27 cellular contexts compared by ENCODE assay signal in genomic region chr9:113631093-113631765, GRCh38.
DNase-seq lines count a peak whose midpoint lies in the region; ATAC-seq and TF ChIP-seq lines count a peak whose summit lies in the region.
"Had no signal": no experiment of that assay in that cellular context is flagged by ENCODE, and none has a peak within 500 bp of the region (broad histone marks: within the 10 kb centered on the region; RNA-seq: fewer than 3 reads in every experiment).

No MANE protein-coding gene starts in this region.

- peak overlapping the region; percentile 9 for H3K27ac Mint-ChIP-seq in osteocyte (ENCODE audit: unreplicated experiment)
- no peak overlapping the region for H3K27ac Mint-ChIP-seq in activated T-helper 17 cell treated with anti-CD3 and anti-CD28 coated beads, Interleukin-2, amount 50 U/mL, for 72 hours
- H3K27ac Mint-ChIP-seq: activated CD4-positive, alpha-beta T cell treated with anti-CD3 and anti-CD28 coated beads, Interleukin-2, amount 10 ng/mL, durations not matched to agents 24 days and 14 days; dendritic cell treated with granulocyte-macrophage colony-stimulating factor and Interleukin-4, amounts not matched to agents 40 ng/mL and 50 ng/mL, for 4 days had no signal

- H3K27me3 Mint-ChIP-seq in osteocyte (ENCODE audit: unreplicated experiment): no peaks in the 10 kb centered on the region
- H3K27me3 Mint-ChIP-seq in activated T-helper 17 cell treated with anti-CD3 and anti-CD28 coated beads, Interleukin-2, amount 50 U/mL, for 72 hours: peaks cover 9% of the 10 kb centered on the region
- H3K27me3 Mint-ChIP-seq: activated CD4-positive, alpha-beta T cell treated with anti-CD3 and anti-CD28 coated beads, Interleukin-2, amount 10 ng/mL, durations not matched to agents 24 days and 14 days had no signal

- CTCF ChIA-PET in mammary epithelial cell (lab: Charles Lee; ENCODE audit: low non-redundant PET): no interaction called here

- no peaks in the 10 kb centered on the region for H3K36me3 ChIP-seq in mammary epithelial cell (ENCODE audit: insufficient read depth, low read length)
- H3K36me3 ChIP-seq: brain microvascular endothelial cell, gastrocnemius medialis, uterus had no signal

- 83% methylated on average over 9 of the region's 10 CpGs for WGBS in mammary epithelial cell (ENCODE audit: low coverage, missing lambda C conversion rate)

- no peaks in the 10 kb centered on the region for H3K9me3 ChIP-seq in mammary epithelial cell (replicated peaks; ENCODE audit: insufficient read depth, low read length)
- H3K9me3 ChIP-seq: A549, gastrocnemius medialis, uterus had no signal

- H3K9ac ChIP-seq in mammary epithelial cell (ENCODE audit: insufficient read depth, low read length): no peak overlapping the region

- no peaks in the 10 kb centered on the region for H3K36me3 Mint-ChIP-seq in osteocyte (ENCODE audit: unreplicated experiment)
- no peaks in the 10 kb centered on the region for H3K36me3 Mint-ChIP-seq in activated T-helper 17 cell treated with anti-CD3 and anti-CD28 coated beads, Interleukin-2, amount 50 U/mL, for 72 hours (ENCODE audit: low read depth)
- H3K36me3 Mint-ChIP-seq: IgD-negative memory B cell had no signal

- H3K27ac ChIP-seq in mammary epithelial cell (ENCODE audit: insufficient read depth, low read depth, low read length): no peak overlapping the region
- H3K27ac ChIP-seq: A549, brain microvascular endothelial cell, gastrocnemius medialis, uterus had no signal

- no peaks in the 10 kb centered on the region for H3K9me3 Mint-ChIP-seq in osteocyte (ENCODE audit: unreplicated experiment)
- H3K9me3 Mint-ChIP-seq in activated T-helper 17 cell treated with anti-CD3 and anti-CD28 coated beads, Interleukin-2, amount 50 U/mL, for 72 hours: no peaks in the 10 kb centered on the region
- H3K9me3 Mint-ChIP-seq: activated CD4-positive, alpha-beta T cell treated with anti-CD3 and anti-CD28 coated beads, Interleukin-2, amount 10 ng/mL, durations not matched to agents 24 days and 14 days; dendritic cell treated with granulocyte-macrophage colony-stimulating factor and Interleukin-4, amounts not matched to agents 40 ng/mL and 50 ng/mL, for 4 days; neural crest cell had no signal

- no peak overlapping the region for H3K4me3 ChIP-seq in fibroblast of the aortic adventitia (ENCODE audit: low read depth, low read length)
- H3K4me3 ChIP-seq in mammary epithelial cell (replicated peaks in 1 of 3; ENCODE audit: insufficient read depth in 1 of 3, low read depth in 2 of 3, low read length in 3 of 3): no peak overlapping the region
- H3K4me3 ChIP-seq: A549, gastrocnemius medialis, uterus had no signal

- no peak for TF ChIP-seq CTCF in fibroblast of the aortic adventitia (IDR thresholded peaks at IDR 0.05; ENCODE audit: insufficient read depth, low read length)
- no peak for TF ChIP-seq CTCF in osteocyte (IDR thresholded peaks at IDR 0.05)
- no peak for TF ChIP-seq CTCF in mammary epithelial cell (conservative IDR thresholded peaks at IDR 0.05 in 1 of 2, IDR thresholded peaks at IDR 0.05 in 1 of 2; ENCODE audit: extremely low read depth in 1 of 2, insufficient read depth in 1 of 2, low read depth in 1 of 2, low read length in 2 of 2)

- no peak overlapping the region for H3K4me3 Mint-ChIP-seq in osteocyte (ENCODE audit: unreplicated experiment)
- H3K4me3 Mint-ChIP-seq in activated T-helper 17 cell treated with anti-CD3 and anti-CD28 coated beads, Interleukin-2, amount 50 U/mL, for 72 hours: no peak overlapping the region
- H3K4me3 Mint-ChIP-seq: activated CD4-positive, alpha-beta T cell treated with anti-CD3 and anti-CD28 coated beads, Interleukin-2, amount 10 ng/mL, durations not matched to agents 24 days and 14 days; dendritic cell treated with granulocyte-macrophage colony-stimulating factor and Interleukin-4, amounts not matched to agents 40 ng/mL and 50 ng/mL, for 4 days; IgD-negative memory B cell; neural crest cell had no signal

- H2AFZ ChIP-seq in mammary epithelial cell (ENCODE audit: low read depth, low read length): no peak overlapping the region

- no peaks in the 10 kb centered on the region for H4K20me1 ChIP-seq in mammary epithelial cell (ENCODE audit: insufficient read depth, low read length)

- DNase-seq in cardiac septum (ENCODE audit: low spot score) (peak; percentile 61), left ventricle myocardium superior (no peak), fibroblast of the aortic adventitia (ENCODE audit: low read depth) (peak; percentile 42), osteocyte (ENCODE audit: extremely low spot score, unreplicated experiment) (no peak), mammary epithelial cell (no peak), NCI-H524 (lab: John Stamatoyannopoulos, UW) (no peak)
- DNase-seq: activated CD4-positive, alpha-beta T cell treated with anti-CD3 and anti-CD28 coated beads, Interleukin-2, amount 10 ng/mL, durations not matched to agents 24 days and 14 days; activated CD8-positive, alpha-beta memory T cell treated with anti-CD3 and anti-CD28 coated beads, Interleukin-2, amount 50 U/mL, for 4 hours; activated gamma-delta T cell treated with Interleukin-2 at 50 U/mL for 16 hours; brain microvascular endothelial cell; C1 segment of cervical spinal cord; Calu3; gastrocnemius medialis; kidney glomerular epithelial cell; midbrain; NCI-H1436 treated with DMSO at 0.1 percent for 48 hours; NCI-H69; SHP77; stimulated activated CD8-positive, alpha-beta memory T cell treated with anti-CD3 and anti-CD28 coated beads, Interleukin-4, amount 100 ng/mL, for 48 hours; T-helper 1 cell had no signal

- no peak overlapping the region for H3K4me2 ChIP-seq in mammary epithelial cell (ENCODE audit: insufficient read depth, low read depth, low read length)
- H3K4me2 ChIP-seq: A549 had no signal

- no peaks in the 10 kb centered on the region for H3K27me3 ChIP-seq in mammary epithelial cell (ENCODE audit: insufficient read depth, low read length)
- H3K27me3 ChIP-seq: brain microvascular endothelial cell, gastrocnemius medialis, uterus had no signal

- no TSS peak for BruUV-seq in mammary epithelial cell (replicated peaks; lab: Mats Ljungman, UMichigan)

- dilution Hi-C loops in mammary epithelial cell (cut with HindIII; ENCODE audit: low sequenced_read_pairs): no loop called here

- no peaks in the 10 kb centered on the region for H3K4me1 ChIP-seq in mammary epithelial cell (ENCODE audit: insufficient read depth, low read length)
- H3K4me1 ChIP-seq: A549, uterus had no signal

- in situ Hi-C loops in mammary epithelial cell (cut with MboI; ENCODE audit: low sequenced_read_pairs in 2 of 2): no loop called here

- H3K79me2 ChIP-seq in mammary epithelial cell (ENCODE audit: insufficient read depth, low read length): no peaks in the 10 kb centered on the region

- intact Hi-C loops in cardiac septum (cut with DNase I) (no loop called here), left ventricle myocardium superior (cut with micrococcal nuclease) (no loop called here), mammary epithelial cell (cut with micrococcal nuclease) (no loop called here)

- ATAC-seq in left ventricle myocardium superior (no peak), HG02763 (IDR thresholded peaks at IDR 0.05; ENCODE audit: unreplicated experiment) (no peak)
- no peak for ATAC-seq in activated T-helper 17 cell treated with anti-CD3 and anti-CD28 coated beads, Interleukin-2, amount 50 U/mL, for 72 hours (replicated peaks)
- ATAC-seq: A549, gastrocnemius medialis had no signal

- peaks cover 30% of the 10 kb centered on the region for H3K4me1 Mint-ChIP-seq in osteocyte (ENCODE audit: unreplicated experiment)
- H3K4me1 Mint-ChIP-seq in activated T-helper 17 cell treated with anti-CD3 and anti-CD28 coated beads, Interleukin-2, amount 50 U/mL, for 72 hours: peaks cover 4% of the 10 kb centered on the region
- H3K4me1 Mint-ChIP-seq: IgD-negative memory B cell had no signal

Comparison
In these comparisons a context has a peak if more than half of its experiments do, and no peak if none do; other contexts are left out.
1. DNase-seq: peak in cardiac septum (single experiment) and fibroblast of the aortic adventitia (single experiment); none in left ventricle myocardium superior (single experiment), osteocyte (single experiment), mammary epithelial cell (single experiment) and NCI-H524 (0 of 2).